ENCODE assay signal across 21 cellular contexts in the genomic region with DNA sequence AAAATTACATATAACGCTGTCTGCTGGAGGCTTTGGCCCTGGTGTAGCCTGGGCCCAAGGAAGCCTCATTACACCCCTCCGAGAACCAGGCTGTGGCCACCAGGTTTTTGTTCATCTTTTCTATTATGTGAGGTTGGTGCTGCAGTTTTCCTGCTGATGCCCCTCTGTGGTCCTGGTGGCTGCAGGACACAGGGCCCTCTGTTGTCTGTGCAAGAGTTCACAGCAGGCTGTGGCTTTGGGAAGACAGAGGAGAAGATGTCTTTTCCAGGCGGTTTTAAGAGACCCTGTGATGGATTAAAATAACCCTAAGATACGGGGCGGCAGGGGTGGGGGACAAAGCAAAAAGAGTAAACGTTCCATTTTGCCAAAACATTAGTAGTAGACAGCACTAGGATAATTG.
"Had no signal": no experiment of that assay in that cellular context is flagged by ENCODE, and none has a peak within 500 bp of the region (broad histone marks: within the 10 kb centered on the region; RNA-seq: fewer than 3 reads in every experiment).

No MANE protein-coding gene starts in this region.

- H3K4me1 ChIP-seq: prostate gland, transverse colon, uterus had no signal

- H3K36me3 Mint-ChIP-seq: activated naive CD4-positive, alpha-beta T cell treated with anti-CD3 and anti-CD28 coated beads, Interleukin-2, amount 50 U/mL, for 24 hours; brain; natural killer cell had no signal

- DNase-seq: activated CD4-positive, alpha-beta T cell treated with anti-CD3 and anti-CD28 coated beads for 4 hours; activated CD4-positive, CD25-positive, alpha-beta regulatory T cell; activated gamma-delta T cell treated with Interleukin-2 at 50 U/mL for 16 hours; dermis blood vessel endothelial cell; effector memory CD4-positive, alpha-beta T cell; foreskin melanocyte; midbrain; natural killer cell; stimulated activated CD4-positive, alpha-beta T cell treated with anti-CD3 and anti-CD28 coated beads, Interleukin-12 subunit alpha, Interleukin-12 subunit beta, amount 100 ng/mL, for 4 hours; T1000; transverse colon had no signal

- H3K27ac Mint-ChIP-seq: activated naive CD4-positive, alpha-beta T cell treated with anti-CD3 and anti-CD28 coated beads, Interleukin-2, amount 50 U/mL, for 24 hours; natural killer cell; stimulated activated naive CD8-positive, alpha-beta T cell treated with anti-CD3 and anti-CD28 coated beads, Interleukin-15, Interleukin-2, amounts not matched to agents 100 ng/mL and 50 ng/mL, for 24 hours; T-helper 1 cell treated with Interleukin-12 subunit alpha and Interleukin-12 subunit beta and Interleukin-4 antibody, amounts not matched to agents 30 μg/mL and 1 μg/mL, for 36 hours had no signal

- H3K4me1 Mint-ChIP-seq: activated naive CD4-positive, alpha-beta T cell treated with anti-CD3 and anti-CD28 coated beads, Interleukin-2, amount 50 U/mL, for 24 hours; natural killer cell had no signal

- H3K4me3 ChIP-seq: lung, ovary, prostate gland, transverse colon, uterus had no signal

- ATAC-seq: esophagus mucosa, left colon, natural killer cell had no signal

- H3K27ac ChIP-seq: ovary, prostate gland, transverse colon, uterus had no signal

- H3K27me3 ChIP-seq: ovary, transverse colon, uterus had no signal

- H3K9me3 Mint-ChIP-seq: activated naive CD4-positive, alpha-beta T cell treated with anti-CD3 and anti-CD28 coated beads, Interleukin-2, amount 50 U/mL, for 24 hours; natural killer cell; stimulated activated naive CD8-positive, alpha-beta T cell treated with anti-CD3 and anti-CD28 coated beads, Interleukin-15, Interleukin-2, amounts not matched to agents 100 ng/mL and 50 ng/mL, for 24 hours; T-helper 1 cell treated with Interleukin-12 subunit alpha and Interleukin-12 subunit beta and Interleukin-4 antibody, amounts not matched to agents 30 μg/mL and 1 μg/mL, for 36 hours had no signal

- H3K4me3 Mint-ChIP-seq: activated naive CD4-positive, alpha-beta T cell treated with anti-CD3 and anti-CD28 coated beads, Interleukin-2, amount 50 U/mL, for 24 hours; brain; natural killer cell; stimulated activated naive CD8-positive, alpha-beta T cell treated with anti-CD3 and anti-CD28 coated beads, Interleukin-15, Interleukin-2, amounts not matched to agents 100 ng/mL and 50 ng/mL, for 24 hours; T-helper 1 cell treated with Interleukin-12 subunit alpha and Interleukin-12 subunit beta and Interleukin-4 antibody, amounts not matched to agents 30 μg/mL and 1 μg/mL, for 36 hours had no signal

- H3K36me3 ChIP-seq: ovary, prostate gland, transverse colon, uterus had no signal

- H3K9me3 ChIP-seq: ovary, prostate gland, transverse colon, uterus had no signal
